In the genomic region with DNA sequence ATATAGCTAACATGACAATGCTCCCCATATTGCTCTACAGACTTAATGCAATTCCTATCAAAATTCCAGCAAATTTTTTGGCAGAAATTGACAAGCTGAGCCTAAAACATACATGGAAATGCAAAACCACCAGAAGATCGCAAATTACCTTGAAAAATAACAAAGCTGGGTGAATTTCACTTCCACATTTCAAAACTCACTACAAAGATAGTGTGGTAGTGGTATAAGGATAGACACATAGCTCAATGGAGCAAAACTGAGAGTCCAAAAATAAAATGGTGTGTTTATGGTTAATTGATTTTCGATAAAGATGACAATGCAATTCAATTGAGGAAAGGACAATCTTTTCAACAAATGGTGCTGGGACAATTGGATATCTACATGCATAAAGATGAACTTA, we compare ENCODE assay signal across 15 cellular contexts.
A peak's percentile ranks its signal among the peaks of the same experiment; 100 is the strongest.
DNase-seq lines count a peak whose midpoint lies in the region; ATAC-seq, FAIRE-seq and TF ChIP-seq lines count a peak whose summit lies in the region.
"Had no signal": no experiment of that assay in that cellular context is flagged by ENCODE, and none has a peak within 500 bp of the region (broad histone marks: within the 10 kb centered on the region; RNA-seq: fewer than 3 reads in every experiment).

No MANE protein-coding gene starts in this region.

- H3K9ac ChIP-seq in SU-DHL-6 (ENCODE audit: low read length): no peak overlapping the region

- peak; percentile 68 for ATAC-seq in GM18909 (IDR thresholded peaks at IDR 0.05; ENCODE audit: poor library complexity, unreplicated experiment)
- peak; percentile 54 for ATAC-seq in HG02610 (IDR thresholded peaks at IDR 0.05; ENCODE audit: unreplicated experiment)
- no peak for ATAC-seq in HG02870 (IDR thresholded peaks at IDR 0.05; ENCODE audit: unreplicated experiment)
- no peak for ATAC-seq in upper lobe of right lung
- ATAC-seq: CD8-positive, alpha-beta T cell had no signal

- H3K36me3 ChIP-seq in SU-DHL-6 (ENCODE audit: low read length) (no peaks in the 10 kb centered on the region; the same call in 1 of the 2 replicates), upper lobe of right lung (no peaks in the 10 kb centered on the region)
- H3K36me3 ChIP-seq: vagina had no signal

- no peaks in the 10 kb centered on the region; the same call in 1 of the 2 replicates for H3F3A ChIP-seq in SU-DHL-6 (ENCODE audit: insufficient read depth)

- peak; percentile 83 for FAIRE-seq in GM12891 (lab: Jason Lieb, UNC)

- H3K27me3 ChIP-seq in SU-DHL-6 (ENCODE audit: low read length) (no peaks in the 10 kb centered on the region), upper lobe of right lung (no peaks in the 10 kb centered on the region)
- H3K27me3 ChIP-seq: vagina had no signal

- intact Hi-C loops in head of caudate nucleus (cut with DNase I) (no loop called here), upper lobe of right lung (cut with DNase I) (no loop called here)

- H3K79me2 ChIP-seq in SU-DHL-6 (ENCODE audit: insufficient read depth, low read length): peaks cover 76% of the 10 kb centered on the region

- H3K4me2 ChIP-seq in SU-DHL-6 (ENCODE audit: low read depth, low read length, poor library complexity, severe bottlenecking): peak overlapping the region; percentile 40
- H3K4me2 ChIP-seq: smooth muscle cell had no signal

- DNase-seq in GM12891 (ENCODE audit: insufficient read length, low spot score) (no peak), head of caudate nucleus (no peak), upper lobe of right lung (no peak), activated gamma-delta T cell treated with Interleukin-2 at 50 U/mL for 16 hours (no peak)
- DNase-seq: activated CD4-positive, alpha-beta T cell treated with anti-CD3 and anti-CD28 coated beads for 1 hour; CD8-positive, alpha-beta T cell; Karpas-422; NCI-H2107; NCI-H524 treated with DMSO at 0.1 percent for 48 hours had no signal

- no peaks in the 10 kb centered on the region for H3K9me2 ChIP-seq in SU-DHL-6 (replicated peaks; ENCODE audit: insufficient read depth, low read length)

- no peaks in the 10 kb centered on the region for H3K9me3 ChIP-seq in SU-DHL-6 (ENCODE audit: insufficient read depth, low read length)
- no peaks in the 10 kb centered on the region for H3K9me3 ChIP-seq in upper lobe of right lung
- H3K9me3 ChIP-seq: vagina had no signal

- TF ChIP-seq CTCF in SU-DHL-6 (IDR thresholded peaks at IDR 0.05; ENCODE audit: insufficient read depth, low read length, poor library complexity, severe bottlenecking): no peak
- no peak for TF ChIP-seq CTCF in upper lobe of right lung (IDR thresholded peaks at IDR 0.05)

- no peaks in the 10 kb centered on the region for H3K4me1 ChIP-seq in upper lobe of right lung
- H3K4me1 ChIP-seq: vagina had no signal

- no peak overlapping the region for H2AFZ ChIP-seq in SU-DHL-6 (ENCODE audit: low read depth, low read length, severe bottlenecking)

- H4K20me1 ChIP-seq in SU-DHL-6 (ENCODE audit: low read depth, low read length): no peaks in the 10 kb centered on the region

- no peak for TF ChIP-seq POLR2A in GM12891 (IDR thresholded peaks at IDR 0.05; ENCODE audit: low read depth, low read length)

- peak overlapping the region; percentile 58; the same call in 1 of the 2 replicates for H3K27ac ChIP-seq in SU-DHL-6 (ENCODE audit: low read depth, low read length)
- H3K27ac ChIP-seq in upper lobe of right lung: no peak overlapping the region
- H3K27ac ChIP-seq: vagina had no signal

- H3K4me3 ChIP-seq in SU-DHL-6 (ENCODE audit: insufficient read depth, low read length, poor library complexity, severe bottlenecking): no peak overlapping the region
- no peak overlapping the region for H3K4me3 ChIP-seq in upper lobe of right lung
- H3K4me3 ChIP-seq: smooth muscle cell, vagina had no signal

TF ChIP-seq in GM12891, 5 proteins besides CTCF, POLR2A, EP300 and RAD21:
- no peak for TF ChIP-seq POLR2AphosphoS5 (IDR thresholded peaks at IDR 0.05; ENCODE audit: low read depth, low read length)
- no peak for TF ChIP-seq PAX5 (IDR thresholded peaks at IDR 0.05; ENCODE audit: insufficient read depth, low read length, severe bottlenecking)
- TF ChIP-seq TAF1 (IDR thresholded peaks at IDR 0.05; ENCODE audit: low read depth, low read length): no peak
- TF ChIP-seq SPI1 (IDR thresholded peaks at IDR 0.05; ENCODE audit: low read depth, low read length): peak; percentile 88
TF ChIP-seq in GM12891: peak in this region for 1.

Comparison
In these comparisons a context has a peak if more than half of its experiments do, and no peak if none do; other contexts are left out.
1. ATAC-seq: peak in GM18909 (single experiment) and HG02610 (single experiment); none in HG02870 (single experiment) and upper lobe of right lung (single experiment).